36 cellular contexts compared by ENCODE assay signal in genomic region chr18:41128545-41128944, GRCh38.
A peak's percentile ranks its signal among the peaks of the same experiment; 100 is the strongest.
DNase-seq lines count a peak whose midpoint lies in the region; ATAC-seq, FAIRE-seq and TF ChIP-seq lines count a peak whose summit lies in the region.
"Had no signal": no experiment of that assay in that cellular context is flagged by ENCODE, and none has a peak within 500 bp of the region (broad histone marks: within the 10 kb centered on the region; RNA-seq: fewer than 3 reads in every experiment).

No MANE protein-coding gene starts in this region.

- intact Hi-C loops in Right ventricle myocardium superior (cut with DNase I): no loop called here

- FAIRE-seq in D721Med (lab: Jason Lieb, UNC): peak; percentile 48
- FAIRE-seq in bronchial epithelial cell (lab: Jason Lieb, UNC): no peak
- FAIRE-seq: A549, K562, kidney had no signal

- H3K36me3 ChIP-seq in bronchial epithelial cell (ENCODE audit: control insufficient read depth, insufficient read depth, low read length) (no peaks in the 10 kb centered on the region), WERI-Rb-1 (no peaks in the 10 kb centered on the region)
- H3K36me3 ChIP-seq: neutrophil, right atrium auricular region, spleen, thyroid gland, uterus had no signal

- H3K4me3 ChIP-seq in bronchial epithelial cell (ENCODE audit: low read depth, low read length) (no peak overlapping the region), WERI-Rb-1 (ENCODE audit: low read depth, low read length) (no peak overlapping the region)
- H3K4me3 ChIP-seq: A549, K562, right atrium auricular region, spleen, thyroid gland, uterus had no signal

- H3K27me3 ChIP-seq in bronchial epithelial cell (ENCODE audit: control insufficient read depth, insufficient read depth, low read length): no peaks in the 10 kb centered on the region
- no peaks in the 10 kb centered on the region for H3K27me3 ChIP-seq in WERI-Rb-1 (ENCODE audit: insufficient read depth, low read depth, severe bottlenecking)
- H3K27me3 ChIP-seq: neutrophil, right atrium auricular region, spleen, thyroid gland, uterus had no signal

- TF ChIP-seq CTCF in D721Med (IDR thresholded peaks at IDR 0.05; ENCODE audit: insufficient read depth, missing control alignments) (no peak), bronchial epithelial cell (IDR thresholded peaks at IDR 0.05; ENCODE audit: insufficient read depth, low read length, severe bottlenecking) (no peak), WERI-Rb-1 (IDR thresholded peaks at IDR 0.05; ENCODE audit: low read depth, low read length) (no peak)

- ATAC-seq in Right ventricle myocardium superior (ENCODE audit: poor library complexity): no peak
- ATAC-seq: A549; K562; naive thymus-derived CD4-positive, alpha-beta T cell; stimulated activated naive CD8-positive, alpha-beta T cell treated with anti-CD3 and anti-CD28 coated beads, Interleukin-15, amount 100 ng/mL, for 72 hours had no signal

- DNase-seq in D721Med (ENCODE audit: insufficient read length, low spot score): no peak
- peak; percentile 32 for DNase-seq in NCI-H226
- DNase-seq in bronchial epithelial cell (ENCODE audit: low read depth): peak; percentile 90
- peak; percentile 25 for DNase-seq in glomerular visceral epithelial cell (ENCODE audit: extremely low spot score)
- DNase-seq in WERI-Rb-1: no peak
- no peak for DNase-seq in medulla oblongata (ENCODE audit: extremely low spot score)
- no peak for DNase-seq in Right ventricle myocardium superior
- no peak for DNase-seq in NCI-H2171 (lab: John Stamatoyannopoulos, UW)
- DNase-seq: activated B cell treated with CpG ODN at 0.5 μM for 24 hours; activated CD4-positive, alpha-beta T cell treated with anti-CD3 and anti-CD28 coated beads, Interleukin-2, amount 10 ng/mL, durations not matched to agents 7 days and 5 days; activated effector memory CD4-positive, alpha-beta T cell treated with Interleukin-2 at 50 U/mL for 16 hours; activated naive CD8-positive, alpha-beta T cell treated with anti-CD3 and anti-CD28 coated beads for 36 hours; activated T-cell treated with anti-CD3 and anti-CD28 coated beads, Interleukin-2, amount 50 U/mL, for 1 hour; AML-193; aorta; CD4-positive, CD25-positive, alpha-beta regulatory T cell; kidney; midbrain; naive thymus-derived CD4-positive, alpha-beta T cell; NCI-H1417; NCI-H2029 treated with DMSO at 0.1 percent for 48 hours; NCI-H345; NCI-H69; posterior cingulate gyrus; SIG-M5; spleen; stimulated activated CD4-positive, alpha-beta T cell treated with anti-CD3 and anti-CD28 coated beads, Interleukin-2, amount 100 ng/mL, for 24 hours; stimulated activated CD8-positive, alpha-beta memory T cell treated with anti-CD3 and anti-CD28 coated beads, Interleukin-4, amount 100 ng/mL, for 48 hours; stimulated activated naive CD8-positive, alpha-beta T cell treated with anti-CD3 and anti-CD28 coated beads, Interleukin-15, amount 100 ng/mL, for 72 hours; T1000; thyroid gland; uterus had no signal

- H3K27ac ChIP-seq in WERI-Rb-1: no peak overlapping the region
- H3K27ac ChIP-seq: A549, neutrophil, right atrium auricular region, spleen, thyroid gland, uterus had no signal

- H3K9me3 ChIP-seq in WERI-Rb-1 (ENCODE audit: severe bottlenecking): no peaks in the 10 kb centered on the region
- H3K9me3 ChIP-seq: A549, neutrophil, right atrium auricular region, thyroid gland, uterus had no signal

Comparison
In these comparisons a context has a peak if more than half of its experiments do, and no peak if none do; other contexts are left out.
1. DNase-seq: peak in NCI-H226 (single experiment), bronchial epithelial cell (single experiment) and glomerular visceral epithelial cell (single experiment); none in D721Med (single experiment), WERI-Rb-1 (single experiment), medulla oblongata (single experiment), Right ventricle myocardium superior (single experiment) and NCI-H2171 (single experiment).